ENCODE assay signal across 26 cellular contexts in the genomic region with DNA sequence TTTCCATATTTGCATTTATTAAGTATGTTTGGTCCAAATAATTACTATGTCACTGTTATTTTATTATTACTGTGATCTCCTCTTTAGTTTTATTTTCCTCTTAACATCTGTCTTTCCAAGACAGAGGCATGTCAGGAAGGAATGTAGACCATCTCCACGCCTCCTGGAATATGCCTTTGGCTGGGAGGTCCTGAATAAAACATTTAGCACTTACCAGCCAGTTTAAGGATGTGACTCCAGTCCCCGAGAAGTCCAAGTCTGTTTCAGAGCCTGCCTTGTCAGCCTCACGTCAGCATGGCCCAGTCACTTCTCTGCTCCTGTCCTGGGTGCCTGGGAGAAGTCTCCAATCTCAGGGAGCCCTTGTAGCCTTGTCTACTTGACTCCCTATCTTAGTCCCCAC.
"Had no signal": no experiment of that assay in that cellular context is flagged by ENCODE, and none has a peak within 500 bp of the region (broad histone marks: within the 10 kb centered on the region; RNA-seq: fewer than 3 reads in every experiment).

No MANE protein-coding gene starts in this region.

- H3K79me2 ChIP-seq: parathyroid adenoma had no signal

- H3K9ac ChIP-seq: parathyroid adenoma had no signal

- H2AFZ ChIP-seq: parathyroid adenoma had no signal

- H3K27ac ChIP-seq: ovary, parathyroid adenoma, psoas muscle, right lobe of liver, sigmoid colon, skin epidermis, spleen, stomach, thoracic aorta, thyroid gland, tibial nerve, upper lobe of left lung, vagina had no signal

- H3K27me3 ChIP-seq: ovary, right lobe of liver, sigmoid colon, spleen, stomach, thyroid gland, tibial nerve, upper lobe of left lung, vagina had no signal

- H3K4me2 ChIP-seq: smooth muscle cell had no signal

- DNase-seq: naive thymus-derived CD4-positive, alpha-beta T cell; natural killer cell; occipital lobe; ovary; posterior cingulate gyrus; psoas muscle; right cardiac atrium; right lobe of liver; sigmoid colon; spleen; stimulated activated CD4-positive, alpha-beta T cell treated with anti-CD3 and anti-CD28 coated beads, Interleukin-15, amount 100 ng/mL, for 24 hours; stimulated activated CD4-positive, alpha-beta T cell treated with anti-CD3 and anti-CD28 coated beads, Interleukin-2, amount 100 ng/mL, for 24 hours; stimulated activated CD4-positive, alpha-beta T cell treated with anti-CD3 and anti-CD28 coated beads, Interleukin-2, amount 100 ng/mL, for 48 hours; stimulated activated CD4-positive, alpha-beta T cell treated with anti-CD3 and anti-CD28 coated beads, Interleukin-4, amount 100 ng/mL, for 24 hours; stimulated activated naive B cell treated with anti-CD40 and anti-IgM and Interleukin-4, amounts not matched to agents 10 μg/mL and 1 μg/mL and 100 μg/mL, for 72 hours; stimulated activated naive CD4-positive, alpha-beta T cell treated with Interleukin-2 at 50 U/mL for 16 hours; stomach; thyroid gland; trophoblast cell; upper lobe of left lung had no signal

- H3K9me3 ChIP-seq: ovary, psoas muscle, right lobe of liver, sigmoid colon, stomach, thoracic aorta, thyroid gland, tibial nerve, upper lobe of left lung, vagina had no signal

- H3K4me3 ChIP-seq: ovary, psoas muscle, right lobe of liver, sigmoid colon, skin epidermis, smooth muscle cell, spleen, stomach, thoracic aorta, thyroid gland, tibial nerve, upper lobe of left lung, vagina had no signal

- H3K36me3 ChIP-seq: ovary, right lobe of liver, sigmoid colon, spleen, stomach, thoracic aorta, thyroid gland, tibial nerve, upper lobe of left lung, vagina had no signal

- H3K4me1 ChIP-seq: parathyroid adenoma, psoas muscle, right lobe of liver, sigmoid colon, spleen, stomach, thyroid gland, tibial nerve, upper lobe of left lung, vagina had no signal
